23 cellular contexts compared by ENCODE assay signal in genomic region chr5:175484322-175484721, GRCh38. TPM values are rescaled to one million over a fixed set of nuclear protein-coding genes. Genes with fewer than 3 reads are reported as not detected.
DNase-seq lines count a peak whose midpoint lies in the region; ATAC-seq, FAIRE-seq and TF ChIP-seq lines count a peak whose summit lies in the region.
"Had no signal": no experiment of that assay in that cellular context is flagged by ENCODE, and none has a peak within 500 bp of the region (broad histone marks: within the 10 kb centered on the region; RNA-seq: fewer than 3 reads in every experiment).

No MANE protein-coding gene starts in this region.

- intact Hi-C loops in natural killer cell (cut with micrococcal nuclease) (no loop called here), K562 (cut with micrococcal nuclease) (no loop called here)

- ATAC-seq in natural killer cell treated with Interleukin-12 subunit alpha and Interleukin-12 subunit beta and Interleukin-15 and Interleukin-18, amount 100 ng/mL, for 72 hours: no peak
- ATAC-seq in natural killer cell (no peak), K562 (no peak), GM23338 (no peak; the same call in 2 of the 3 replicates)
- ATAC-seq: GM12878 had no signal

- H3K79me2 ChIP-seq in K562 (ENCODE audit: control insufficient read depth, insufficient read depth, low read length) (peaks cover 99% of the 10 kb centered on the region), GM23338 (replicated peaks; ENCODE audit: insufficient read depth) (peaks cover 100% of the 10 kb centered on the region)

- H3K36me3 ChIP-seq in K562 (ENCODE audit: control insufficient read depth, insufficient read depth, low read length): peaks cover 85% of the 10 kb centered on the region
- H3K36me3 ChIP-seq in GM23338 (ENCODE audit: insufficient read depth): 0 out of 2 replicates have a peak, but pooled peaks cover 5% of the 10 kb centered on the region

- no peaks in the 10 kb centered on the region for H3K27me3 Mint-ChIP-seq in T-helper 1 cell treated with Interleukin-12 subunit alpha and Interleukin-12 subunit beta and Interleukin-4 antibody, amounts not matched to agents 30 μg/mL and 1 μg/mL, for 36 hours (ENCODE audit: low read depth)
- no peaks in the 10 kb centered on the region for H3K27me3 Mint-ChIP-seq in natural killer cell treated with Interleukin-12 subunit alpha and Interleukin-12 subunit beta and Interleukin-15 and Interleukin-18, amount 100 ng/mL, for 72 hours
- H3K27me3 Mint-ChIP-seq in natural killer cell (ENCODE audit: low read depth in 2 of 2) (no peaks in the 10 kb centered on the region), GM23338 (ENCODE audit: insufficient read depth, low read depth, poor library complexity) (peaks cover 10% of the 10 kb centered on the region)

- no peak for TF ChIP-seq RAD21 in K562 (CRISPR knock-in tag; conservative IDR thresholded peaks at IDR 0.05 in 1 of 2, IDR thresholded peaks at IDR 0.05 in 1 of 2)

- H4K20me1 ChIP-seq in K562 (replicated peaks; ENCODE audit: control insufficient read depth, insufficient read depth, low read length): peaks cover 54% of the 10 kb centered on the region
- H4K20me1 ChIP-seq in GM23338 (replicated peaks; ENCODE audit: insufficient read depth): peaks cover 71% of the 10 kb centered on the region

- TF ChIP-seq CTCF in natural killer cell (IDR thresholded peaks at IDR 0.05): no peak
- TF ChIP-seq CTCF in K562 (IDR thresholded peaks at IDR 0.05 in 2 of 3, conservative IDR thresholded peaks at IDR 0.05 in 1 of 3; ENCODE audit: insufficient read depth in 2 of 3, low read depth in 1 of 3, low read length in 3 of 3): no peak
- no peak for TF ChIP-seq CTCF in GM23338 (conservative IDR thresholded peaks at IDR 0.05; ENCODE audit: low read depth in 2 of 2)

- 96% methylated on average over 18 of the region's 26 CpGs for WGBS in K562 (ENCODE audit: insufficient coverage, low coverage, missing lambda C conversion rate)

- peaks cover 82% of the 10 kb centered on the region for H3K4me1 Mint-ChIP-seq in T-helper 1 cell treated with Interleukin-12 subunit alpha and Interleukin-12 subunit beta and Interleukin-4 antibody, amounts not matched to agents 30 μg/mL and 1 μg/mL, for 36 hours (ENCODE audit: low read depth)
- peaks cover 77 to 86% of the 10 kb centered on the region in 2 donors for H3K4me1 Mint-ChIP-seq in natural killer cell treated with Interleukin-12 subunit alpha and Interleukin-12 subunit beta and Interleukin-15 and Interleukin-18, amount 100 ng/mL, for 72 hours (ENCODE audit: low read depth in 2 of 2)
- H3K4me1 Mint-ChIP-seq in natural killer cell (peaks cover 65 to 66% of the 10 kb centered on the region in 2 donors), GM23338 (peaks cover 20% of the 10 kb centered on the region)

- H3K4me3 Mint-ChIP-seq in T-helper 1 cell treated with Interleukin-12 subunit alpha and Interleukin-12 subunit beta and Interleukin-4 antibody, amounts not matched to agents 30 μg/mL and 1 μg/mL, for 36 hours: peak overlapping the region; percentile 70
- H3K4me3 Mint-ChIP-seq in natural killer cell treated with Interleukin-12 subunit alpha and Interleukin-12 subunit beta and Interleukin-15 and Interleukin-18, amount 100 ng/mL, for 72 hours: peak overlapping the region; percentile 73
- H3K4me3 Mint-ChIP-seq in natural killer cell (no peak overlapping the region), GM23338 (no peak overlapping the region)
- H3K4me3 Mint-ChIP-seq: HFFc6 had no signal

- no peak overlapping the region for H3K27ac Mint-ChIP-seq in T-helper 1 cell treated with Interleukin-12 subunit alpha and Interleukin-12 subunit beta and Interleukin-4 antibody, amounts not matched to agents 30 μg/mL and 1 μg/mL, for 36 hours
- H3K27ac Mint-ChIP-seq in natural killer cell treated with Interleukin-12 subunit alpha and Interleukin-12 subunit beta and Interleukin-15 and Interleukin-18, amount 100 ng/mL, for 72 hours: peak overlapping the region in 1 of 2 donors; percentile 71
- H3K27ac Mint-ChIP-seq in natural killer cell: no peak overlapping the region
- no peak overlapping the region for H3K27ac Mint-ChIP-seq in GM23338
- H3K27ac Mint-ChIP-seq: HFFc6 had no signal

- no peaks in the 10 kb centered on the region for H3K9me2 ChIP-seq in GM23338 (ENCODE audit: insufficient read depth)

- H3K4me3 ChIP-seq in K562: no peak overlapping the region
- no peak overlapping the region for H3K4me3 ChIP-seq in GM23338
- H3K4me3 ChIP-seq: BLaER1, GM12878, PC-9 had no signal

- no peak for TF ChIP-seq POLR2A in K562 (conservative IDR thresholded peaks at IDR 0.05)

- H3K27ac ChIP-seq in K562 (ENCODE audit: extremely low read depth, low read depth, low read length) (no peak overlapping the region), GM23338 (ENCODE audit: low read depth) (no peak overlapping the region)
- H3K27ac ChIP-seq: BLaER1, PC-9 had no signal

- H3K9ac ChIP-seq in K562 (ENCODE audit: insufficient read depth in 1 of 2, low read depth in 2 of 2, low read length in 2 of 2): no peak overlapping the region
- H3K9ac ChIP-seq: BLaER1 had no signal

- H3K9me3 ChIP-seq in K562 (replicated peaks; ENCODE audit: control insufficient read depth, insufficient read depth, low read depth, low read length): no peaks in the 10 kb centered on the region
- H3K9me3 ChIP-seq: BLaER1 had no signal

- H2AFZ ChIP-seq in K562 (ENCODE audit: low read depth, low read length) (no peak overlapping the region), GM23338 (no peak overlapping the region)
- H2AFZ ChIP-seq: PC-9 had no signal

- H3K9me3 Mint-ChIP-seq in T-helper 1 cell treated with Interleukin-12 subunit alpha and Interleukin-12 subunit beta and Interleukin-4 antibody, amounts not matched to agents 30 μg/mL and 1 μg/mL, for 36 hours: no peaks in the 10 kb centered on the region
- H3K9me3 Mint-ChIP-seq in natural killer cell treated with Interleukin-12 subunit alpha and Interleukin-12 subunit beta and Interleukin-15 and Interleukin-18, amount 100 ng/mL, for 72 hours: no peaks in the 10 kb centered on the region
- no peaks in the 10 kb centered on the region for H3K9me3 Mint-ChIP-seq in natural killer cell
- no peaks in the 10 kb centered on the region for H3K9me3 Mint-ChIP-seq in GM23338
- H3K9me3 Mint-ChIP-seq: HFFc6 had no signal

- TF ChIP-seq EP300 in K562 (IDR thresholded peaks at IDR 0.05; ENCODE audit: low read length): no peak

- H3K4me1 ChIP-seq in K562 (replicated peaks in 1 of 2; ENCODE audit: control insufficient read depth in 2 of 2, insufficient read depth in 2 of 2, low read length in 2 of 2) (peaks cover 9 to 13% of the 10 kb centered on the region in 2 experiments), GM23338 (ENCODE audit: insufficient read depth) (peaks cover 9% of the 10 kb centered on the region)

- H3F3A ChIP-seq in GM23338 (replicated peaks; ENCODE audit: low read depth): 0 out of 2 replicates have a peak, but pooled peaks cover 3% of the 10 kb centered on the region

- CTCF ChIA-PET in K562 (lab: Yijun Ruan, JAX; ENCODE audit: low intra/inter-chr PET ratio): no interaction called here

- no peaks in the 10 kb centered on the region for H3K27me3 ChIP-seq in K562 (ENCODE audit: control insufficient read depth in 2 of 2, insufficient read depth in 2 of 2, low read length in 2 of 2)
- no peaks in the 10 kb centered on the region for H3K27me3 ChIP-seq in GM23338 (ENCODE audit: insufficient read depth)
- H3K27me3 ChIP-seq: BLaER1 had no signal

- H3K9me1 ChIP-seq in K562 (ENCODE audit: control insufficient read depth, insufficient read depth, low read length): no peaks in the 10 kb centered on the region

- BruUV-seq in K562 (replicated peaks; lab: Mats Ljungman, UMichigan): no TSS peak

- in situ Hi-C loops in K562 (cut with MboI): no loop called here

- H3K36me3 Mint-ChIP-seq in T-helper 1 cell treated with Interleukin-12 subunit alpha and Interleukin-12 subunit beta and Interleukin-4 antibody, amounts not matched to agents 30 μg/mL and 1 μg/mL, for 36 hours (ENCODE audit: low read depth): peaks cover 55% of the 10 kb centered on the region
- peaks cover 36% of the 10 kb centered on the region for H3K36me3 Mint-ChIP-seq in natural killer cell treated with Interleukin-12 subunit alpha and Interleukin-12 subunit beta and Interleukin-15 and Interleukin-18, amount 100 ng/mL, for 72 hours
- H3K36me3 Mint-ChIP-seq in natural killer cell (no peaks in the 10 kb centered on the region), GM23338 (ENCODE audit: low read depth) (peaks cover 74% of the 10 kb centered on the region)

- POLR2A ChIA-PET in K562 (lab: Yijun Ruan, JAX): no interaction called here

- H3K4me2 ChIP-seq in K562 (ENCODE audit: insufficient read depth, low read length) (no peak overlapping the region), GM23338 (no peak overlapping the region)
- H3K4me2 ChIP-seq: BLaER1, PC-9 had no signal

- no peak for FAIRE-seq in K562 (lab: Jason Lieb, UNC)
- FAIRE-seq: G401.6, GM12878, GM18507, H1 had no signal

- DNase-seq in T-helper 1 cell (no peak), natural killer cell (no peak), K562 (ENCODE audit: extremely low read depth in 1 of 4, low spot score in 3 of 4) (no peak), GM23338 (ENCODE audit: low spot score) (no peak), iPS-NIHi11 (ENCODE audit: low spot score) (no peak), T-helper 9 cell (no peak)
- no peak for DNase-seq in natural killer cell treated with Interleukin-12 subunit alpha and Interleukin-12 subunit beta and Interleukin-15 and Interleukin-18, amount 100 ng/mL, for 72 hours (ENCODE audit: low spot score)
- DNase-seq: 8988T, DND-41, HFFc6, NCI-H1092, NCI-H146, NCI-H2081, NCI-H510A, NCI-H82, PC-9 had no signal

RNA-seq across cellular contexts. Expression of gene SFXN1, which starts 6.0 kb away (rescaled TPM):
- total RNA-seq in natural killer cell treated with Interleukin-12 subunit alpha and Interleukin-12 subunit beta and Interleukin-15 and Interleukin-18, amount 100 ng/mL, for 72 hours: 100 to 1,000 TPM; 185 to 225 TPM
- total RNA-seq in natural killer cell (10 to 100 TPM; 30.3 to 55.2 (median 44.0) TPM), K562 (2014; rRNA removed) (109 and 113 TPM in 2 replicates), K562 (2014; rRNA removed; fragmentation: Illumina TruSeq; extraction: Trizol) (128 and 129 TPM in 2 replicates), K562 (2015; rRNA removed; fragmentation: Illumina TruSeq; extraction: Trizol) (112 and 113 TPM in 2 replicates), K562 (2021) (141 and 147 TPM in 2 replicates)
- total RNA-seq in K562 (2011; cell fraction: chromatin; rRNA removed; ENCODE audit: low replicate concordance): 132 and 237 TPM in 2 replicates
- total RNA-seq in K562 (2011; cell fraction: nucleolus; rRNA removed): 53.5 and 61.5 TPM in 2 replicates
- 121 and 188 TPM in 2 replicates for total RNA-seq in K562 (2011; cell fraction: nucleoplasm; rRNA removed)
- polyA plus RNA-seq in K562 (2011; rRNA removed) (227 and 261 TPM in 2 replicates), K562 (2014; fragmentation: Illumina TruSeq; extraction: Trizol) (190 and 197 TPM in 2 replicates), K562 (2014; fragmentation: Nextera tagmentation; extraction: Ambion mirVana) (10 to 100 TPM; 31.8 to 34.0 TPM), K562 (2014; rRNA removed) (83.1 and 101 TPM in 2 replicates), GM23338 (2016; fragmentation: Nextera tagmentation; extraction: Ambion mirVana) (39.8 and 44.0 TPM in 2 replicates)
- 191 and 230 TPM in 2 replicates for polyA plus RNA-seq in K562 (2011; cell fraction: cytosol; rRNA removed)
- 171 and 185 TPM in 2 replicates for polyA plus RNA-seq in K562 (2011; cell fraction: nucleus; rRNA removed)
- polyA plus RNA-seq in K562 (2012): 80.2 and 143 TPM in 2 replicates
- 473 and 585 TPM in 2 replicates for polyA minus RNA-seq in K562 (2011; rRNA and poly(A)+ RNA removed)
- polyA minus RNA-seq in K562 (2011; cell fraction: cytosol; rRNA and poly(A)+ RNA removed): 144 and 181 TPM in 2 replicates
- polyA minus RNA-seq in K562 (2011; cell fraction: nucleus; rRNA and poly(A)+ RNA removed): 52.8 and 105 TPM in 2 replicates
- total RNA-seq in GM23338 (2014; rRNA removed; shearing (Covaris generic)): 97.7 and 121 TPM in 2 replicates

RNA-seq across cellular contexts. Expression of gene DRD1, which starts 40.3 kb away (rescaled TPM):
- total RNA-seq in natural killer cell treated with Interleukin-12 subunit alpha and Interleukin-12 subunit beta and Interleukin-15 and Interleukin-18, amount 100 ng/mL, for 72 hours: not detected
- not detected for total RNA-seq in natural killer cell
- total RNA-seq in K562 (2011; cell fraction: chromatin; rRNA removed; ENCODE audit: low replicate concordance): not detected in 2 replicates
- total RNA-seq in K562 (2011; cell fraction: nucleolus; rRNA removed): not detected in 2 replicates
- total RNA-seq in K562 (2011; cell fraction: nucleoplasm; rRNA removed): not detected in 2 replicates
- not detected in 2 replicates for total RNA-seq in K562 (2014; rRNA removed)
- not detected in 2 replicates for total RNA-seq in K562 (2014; rRNA removed; fragmentation: Illumina TruSeq; extraction: Trizol)
- total RNA-seq in K562 (2015; rRNA removed; fragmentation: Illumina TruSeq; extraction: Trizol): not detected in 2 replicates
- total RNA-seq in K562 (2021): not detected in 2 replicates
- polyA plus RNA-seq in K562 (2011; rRNA removed): not detected in 2 replicates
- polyA plus RNA-seq in K562 (2011; cell fraction: cytosol; rRNA removed): not detected in 2 replicates
- not detected in 2 replicates for polyA plus RNA-seq in K562 (2011; cell fraction: nucleus; rRNA removed)
- not detected in 2 replicates for polyA plus RNA-seq in K562 (2012)
- not detected in 2 replicates for polyA plus RNA-seq in K562 (2014; fragmentation: Illumina TruSeq; extraction: Trizol)
- polyA plus RNA-seq in K562 (2014; fragmentation: Nextera tagmentation; extraction: Ambion mirVana): not detected
- polyA plus RNA-seq in K562 (2014; rRNA removed): not detected in 2 replicates
- not detected in 2 replicates for polyA minus RNA-seq in K562 (2011; rRNA and poly(A)+ RNA removed)
- not detected in 2 replicates for polyA minus RNA-seq in K562 (2011; cell fraction: cytosol; rRNA and poly(A)+ RNA removed)
- polyA minus RNA-seq in K562 (2011; cell fraction: nucleus; rRNA and poly(A)+ RNA removed): not detected in 2 replicates
- 0.14 TPM in 1 of 2 replicates, not detected in the other for total RNA-seq in GM23338 (2014; rRNA removed; shearing (Covaris generic))
- 0.11 TPM in 1 of 2 replicates, not detected in the other for polyA plus RNA-seq in GM23338 (2016; fragmentation: Nextera tagmentation; extraction: Ambion mirVana)
- total RNA-seq: GM12878, HFFc6, MCF 10A, PC-9 had no signal
- polyA plus RNA-seq: GM12878 had no signal

Comparison
In these comparisons a context has a peak if more than half of its experiments do, and no peak if none do; other contexts are left out.
1. H3K4me3 Mint-ChIP-seq: peak in T-helper 1 cell treated with Interleukin-12 subunit alpha and Interleukin-12 subunit beta and Interleukin-4 antibody, amounts not matched to agents 30 μg/mL and 1 μg/mL, for 36 hours (single experiment) and natural killer cell treated with Interleukin-12 subunit alpha and Interleukin-12 subunit beta and Interleukin-15 and Interleukin-18, amount 100 ng/mL, for 72 hours (single experiment); none in natural killer cell (single experiment) and GM23338 (single experiment).